In the genomic region with DNA sequence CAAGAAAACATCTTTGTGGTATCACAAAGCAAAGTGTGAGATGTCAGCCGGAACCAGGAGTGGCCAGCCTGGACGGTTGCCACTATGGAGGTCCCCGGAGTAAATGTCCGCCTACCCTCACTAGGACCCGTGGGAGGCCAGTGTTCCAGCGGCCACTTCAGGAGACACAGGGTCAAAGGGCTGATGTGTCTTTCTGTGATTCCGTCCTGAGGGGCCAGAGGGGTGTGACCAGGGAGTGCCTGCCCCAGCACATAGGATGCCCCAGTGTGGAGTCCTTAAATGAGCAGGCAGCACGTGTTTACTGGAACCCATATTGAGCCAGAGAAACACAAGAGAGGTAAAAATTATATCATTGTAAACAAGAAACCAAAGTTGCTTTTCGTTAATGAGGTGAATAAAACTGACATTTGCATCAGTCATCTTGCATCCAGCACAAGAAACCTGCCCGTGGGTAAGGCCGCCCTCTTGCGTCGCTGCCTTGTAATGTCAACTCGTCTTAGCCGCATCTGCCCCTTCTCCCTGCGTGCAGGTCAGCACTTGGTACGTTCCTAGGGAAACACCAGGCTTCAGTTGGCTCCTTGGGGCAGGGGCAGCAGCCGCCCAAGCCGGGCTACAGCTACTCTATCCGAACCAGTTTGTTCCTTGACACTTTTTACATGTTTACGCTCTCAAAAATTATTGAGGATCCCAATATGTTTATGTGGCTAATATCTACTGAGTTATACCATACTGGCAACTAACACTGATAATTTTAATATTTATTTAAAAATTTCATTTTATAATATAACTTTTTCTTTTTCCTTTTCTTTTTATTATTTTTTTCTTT, we compare ENCODE assay signal across 8 cellular contexts. TPM values are rescaled to one million over a fixed set of nuclear protein-coding genes. Genes with fewer than 3 reads are reported as not detected.
DNase-seq lines count a peak whose midpoint lies in the region; ATAC-seq, FAIRE-seq and TF ChIP-seq lines count a peak whose summit lies in the region.

No MANE protein-coding gene starts in this region.

- H3K27ac ChIP-seq in kidney (ENCODE audit: low read depth in 2 of 2, low read length in 2 of 2), result no peak overlapping the region

- no peaks in the 10 kb centered on the region for H3K36me3 ChIP-seq in bronchial epithelial cell (ENCODE audit: control insufficient read depth, insufficient read depth, low read length)
- no peaks in the 10 kb centered on the region for H3K36me3 ChIP-seq in kidney (ENCODE audit: control insufficient read depth in 1 of 2, insufficient read depth in 2 of 2, low read length in 2 of 2)

- peaks cover 0 to 2% of the 10 kb centered on the region in 2 donors for H3K4me1 ChIP-seq in kidney (ENCODE audit: control insufficient read depth in 1 of 2, insufficient read depth in 1 of 2, low read depth in 1 of 2, low read length in 2 of 2)

- H3K27me3 ChIP-seq in bronchial epithelial cell (ENCODE audit: control insufficient read depth, insufficient read depth, low read length), result no peaks in the 10 kb centered on the region

- ATAC-seq in GM18909 (IDR thresholded peaks at IDR 0.05; ENCODE audit: poor library complexity, unreplicated experiment) (peak; percentile 97), HG03139 (IDR thresholded peaks at IDR 0.05; ENCODE audit: unreplicated experiment) (peak; percentile 96)

- peaks cover 0 to 12% of the 10 kb centered on the region in 2 donors for H3K9me3 ChIP-seq in kidney (ENCODE audit: control insufficient read depth in 1 of 2, low read length in 2 of 2)

- intact Hi-C loops in kidney (cut with DNase I), result loop anchor here (10.0 kb wide), 1 partner anchor 83 kb away; a partner anchor contains a TSS

- peak; percentile 72 for FAIRE-seq in bronchial epithelial cell (lab: Jason Lieb, UNC)
- no peak for FAIRE-seq in kidney (lab: Jason Lieb, UNC)

- no peak overlapping the region for H3K4me3 ChIP-seq in AG09309 (ENCODE audit: control insufficient read depth, low read depth, low read length)
- no peak overlapping the region for H3K4me3 ChIP-seq in WI38 (ENCODE audit: low read depth, low read length)
- H3K4me3 ChIP-seq in bronchial epithelial cell (ENCODE audit: low read depth, low read length), result no peak overlapping the region
- no peak overlapping the region for H3K4me3 ChIP-seq in kidney (ENCODE audit: low read length in 2 of 2)

- DNase-seq in AG09309 (ENCODE audit: low read depth) (peak; percentile 65), NCI-H2227 (lab: John Stamatoyannopoulos, UW; ENCODE audit: unreplicated experiment) (peak; percentile 87), bronchial epithelial cell (ENCODE audit: low read depth) (peak; percentile 76), kidney (peak; percentile 91)
- DNase-seq in stimulated activated CD4-positive, alpha-beta T cell treated with anti-CD3 and anti-CD28 coated beads, Interleukin-1b, Interleukin-23, amount 100 ng/mL, for 4 hours (ENCODE audit: low read depth in 2 of 2), result peak; percentile 52 to 70

- TF ChIP-seq CTCF in AG09309 (IDR thresholded peaks at IDR 0.05; ENCODE audit: control insufficient read depth, insufficient read depth, low read depth, low read length, missing control alignments) (peak; percentile 95), WI38 (IDR thresholded peaks at IDR 0.05; ENCODE audit: low read depth, low read length) (peak; percentile 81), bronchial epithelial cell (IDR thresholded peaks at IDR 0.05; ENCODE audit: insufficient read depth, low read length, severe bottlenecking) (peak; percentile 88), kidney (IDR thresholded peaks at IDR 0.05; ENCODE audit: borderline replicate concordance, extremely low read depth, insufficient read depth) (peak; percentile 95)

- H3K9ac ChIP-seq in kidney (ENCODE audit: low read length in 2 of 2), result no peak overlapping the region

RNA-seq across cellular contexts. Expression of a gene that starts 46.7 kb away (rescaled TPM):
- total RNA-seq in bronchial epithelial cell (60.0 and 63.1 TPM in 2 replicates), kidney (330 TPM)
- polyA plus RNA-seq in kidney (ENCODE audit: insufficient read depth, low read depth, low replicate concordance), result 365 TPM
